In genomic region chr18:56988022-56988421, GRCh38 we compare ENCODE assay signal across 27 cellular contexts.
"Had no signal": no experiment of that assay in that cellular context is flagged by ENCODE, and none has a peak within 500 bp of the region (broad histone marks: within the 10 kb centered on the region; RNA-seq: fewer than 3 reads in every experiment).

No MANE protein-coding gene starts in this region.

- H3K27ac ChIP-seq: adrenal gland, body of pancreas, cardiac muscle cell, epithelial cell of prostate, left lung, lower lobe of right lung, skin epidermis, testis had no signal

- H3K36me3 ChIP-seq: adrenal gland, cardiac muscle cell, colonic mucosa, left lung, lower lobe of right lung, transverse colon had no signal

- H3K9me3 ChIP-seq: body of pancreas, colonic mucosa, left lung, lower lobe of right lung, testis, transverse colon had no signal

- H3K4me1 ChIP-seq: adrenal gland, colonic mucosa, left lung, lower lobe of right lung, testis had no signal

- ATAC-seq: activated CD4-positive, alpha-beta T cell treated with anti-CD3 and anti-CD28 coated beads for 36 hours; body of pancreas; left lung; lower lobe of right lung; natural killer cell; sciatic nerve; stimulated activated naive CD8-positive, alpha-beta T cell treated with anti-CD3 and anti-CD28 coated beads, Interleukin-15, Interleukin-2, amounts not matched to agents 100 U/mL and 50 U/mL, for 24 hours had no signal

- DNase-seq: activated CD4-positive, alpha-beta T cell treated with anti-CD3 and anti-CD28 coated beads for 36 hours; activated CD4-positive, CD25-positive, alpha-beta regulatory T cell; activated effector memory CD4-positive, alpha-beta T cell treated with Interleukin-2 at 50 U/mL for 16 hours; activated naive CD4-positive, alpha-beta T cell treated with Interleukin-2 at 50 U/mL for 16 hours; activated naive CD8-positive, alpha-beta T cell treated with anti-CD3 and anti-CD28 coated beads for 36 hours; adrenal gland; aorta; body of pancreas; cerebellar nuclear complex; colonic mucosa; effector CD8-positive, alpha-beta T cell; left lung; lower lobe of right lung; mesenchymal stem cell; natural killer cell; stimulated activated CD4-positive, alpha-beta T cell treated with anti-CD3 and anti-CD28 coated beads, Interleukin-12 subunit alpha, Interleukin-12 subunit beta, amount 100 ng/mL, for 4 hours; stimulated activated CD4-positive, alpha-beta T cell treated with anti-CD3 and anti-CD28 coated beads, Interleukin-4, amount 100 ng/mL, for 1 hour; stimulated activated naive CD8-positive, alpha-beta T cell treated with anti-CD3 and anti-CD28 coated beads, Interleukin-15, Interleukin-2, amounts not matched to agents 100 U/mL and 50 U/mL, for 24 hours; testis; transverse colon had no signal

- FAIRE-seq: endometrium, frontal cortex, islet of Langerhans had no signal

- H3K4me3 ChIP-seq: adrenal gland, body of pancreas, cardiac muscle cell, colonic mucosa, left lung, lower lobe of right lung, skin epidermis, testis, transverse colon had no signal
